ENCODE assay signal across 26 cellular contexts in the genomic region with DNA sequence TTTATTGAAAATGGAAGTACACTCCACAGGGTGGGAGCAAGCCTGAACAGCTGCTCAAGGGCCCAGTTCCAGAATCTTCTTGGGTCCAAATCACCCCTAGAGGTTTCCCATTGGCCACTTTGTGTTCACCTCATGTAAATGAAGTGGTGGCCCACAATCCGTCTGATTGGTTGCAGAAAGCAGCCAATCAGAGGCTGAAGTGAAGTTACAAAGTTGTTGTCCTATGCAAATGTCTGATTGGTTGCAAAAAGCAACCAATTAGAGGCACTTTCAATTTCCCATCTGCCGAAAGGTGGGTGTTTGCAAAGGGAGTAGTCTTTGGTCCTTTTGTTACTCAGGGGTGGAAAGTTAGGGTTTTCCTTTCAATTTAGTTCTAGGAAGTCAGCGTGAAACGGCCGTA. TPM values are rescaled to one million over a fixed set of nuclear protein-coding genes. Genes with fewer than 3 reads are reported as not detected.
"Had no signal": no experiment of that assay in that cellular context is flagged by ENCODE, and none has a peak within 500 bp of the region (broad histone marks: within the 10 kb centered on the region; RNA-seq: fewer than 3 reads in every experiment).

No MANE protein-coding gene starts in this region.

- H3K4me3 Mint-ChIP-seq: activated naive CD4-positive, alpha-beta T cell treated with anti-CD3 and anti-CD28 coated beads, Interleukin-2, amount 10 ng/mL, durations not matched to agents 7 days and 5 days; nephron progenitor cell; stimulated activated memory B cell treated with anti-CD40 and anti-IgM and Interleukin-4, amounts not matched to agents 10 μg/mL and 1 μg/mL and 100 μg/mL, for 72 hours had no signal

- H3K9me3 Mint-ChIP-seq: activated naive CD4-positive, alpha-beta T cell treated with anti-CD3 and anti-CD28 coated beads, Interleukin-2, amount 10 ng/mL, durations not matched to agents 7 days and 5 days; nephron progenitor cell; stimulated activated memory B cell treated with anti-CD40 and anti-IgM and Interleukin-4, amounts not matched to agents 10 μg/mL and 1 μg/mL and 100 μg/mL, for 72 hours had no signal

- H3K4me1 ChIP-seq: foreskin keratinocyte, upper lobe of right lung had no signal

- H3K4me2 ChIP-seq: SK-N-SH, smooth muscle cell had no signal

- H3K27ac ChIP-seq: foreskin keratinocyte, thoracic aorta, upper lobe of right lung, VCaP had no signal

- H3K9me3 ChIP-seq: SK-N-SH, thoracic aorta, upper lobe of right lung had no signal

- H3K4me1 Mint-ChIP-seq: activated naive CD4-positive, alpha-beta T cell treated with anti-CD3 and anti-CD28 coated beads, Interleukin-2, amount 10 ng/mL, durations not matched to agents 7 days and 5 days; stimulated activated memory B cell treated with anti-CD40 and anti-IgM and Interleukin-4, amounts not matched to agents 10 μg/mL and 1 μg/mL and 100 μg/mL, for 72 hours had no signal

- H3K27ac Mint-ChIP-seq: activated naive CD4-positive, alpha-beta T cell treated with anti-CD3 and anti-CD28 coated beads, Interleukin-2, amount 10 ng/mL, durations not matched to agents 7 days and 5 days; nephron progenitor cell; stimulated activated memory B cell treated with anti-CD40 and anti-IgM and Interleukin-4, amounts not matched to agents 10 μg/mL and 1 μg/mL and 100 μg/mL, for 72 hours had no signal

- ATAC-seq: foreskin keratinocyte, left ventricle myocardium superior, sciatic nerve, upper lobe of right lung had no signal

- H3K36me3 ChIP-seq: thoracic aorta, upper lobe of right lung had no signal

- H3K9ac ChIP-seq: SK-N-SH had no signal

- DNase-seq: activated CD4-positive, CD25-positive, alpha-beta regulatory T cell treated with anti-CD3 and anti-CD28 coated beads, Interleukin-2, amount 50 U/mL, for 72 hours; activated effector memory CD4-positive, alpha-beta T cell treated with anti-CD3 and anti-CD28 coated beads, Interleukin-2, amount 50 U/mL, for 16 hours; activated naive CD4-positive, alpha-beta T cell treated with anti-CD3 and anti-CD28 coated beads, Interleukin-2, amount 10 ng/mL, durations not matched to agents 7 days and 5 days; activated T-cell treated with anti-CD3 and anti-CD28 coated beads for 4 hours; amygdala; effector CD4-positive, alpha-beta T cell; foreskin keratinocyte; left ventricle myocardium superior; mammary epithelial cell; midbrain; nephron progenitor cell; nucleus accumbens; SK-N-SH; stimulated activated CD4-positive, alpha-beta T cell treated with anti-CD3 and anti-CD28 coated beads, Interleukin-15, amount 100 ng/mL, for 24 hours; upper lobe of right lung had no signal

- H3K36me3 Mint-ChIP-seq: activated naive CD4-positive, alpha-beta T cell treated with anti-CD3 and anti-CD28 coated beads, Interleukin-2, amount 10 ng/mL, durations not matched to agents 7 days and 5 days; stimulated activated memory B cell treated with anti-CD40 and anti-IgM and Interleukin-4, amounts not matched to agents 10 μg/mL and 1 μg/mL and 100 μg/mL, for 72 hours had no signal

- H3K27me3 ChIP-seq: foreskin keratinocyte had no signal

- H3K4me3 ChIP-seq: smooth muscle cell, thoracic aorta, upper lobe of right lung had no signal

RNA-seq across cellular contexts. Expression of gene TMEM171, which starts 8.8 kb away (rescaled TPM):
- total RNA-seq: activated CD8-positive, alpha-beta memory T cell treated with anti-CD3 and anti-CD28 coated beads for 36 hours; left ventricle myocardium superior; smooth muscle cell; T-helper 2 cell treated with Interferon-gamma antibody and Interleukin-4, amounts not matched to agents 100 ng/mL and 5 ng/mL, for 36 hours; thoracic aorta had no signal

RNA-seq across cellular contexts. Expression of gene TMEM174, which starts 43.9 kb away (rescaled TPM):
- total RNA-seq: activated CD8-positive, alpha-beta memory T cell treated with anti-CD3 and anti-CD28 coated beads for 36 hours; bronchial epithelial cell; cerebellum; epithelial cell of proximal tubule; fibroblast of lung; foreskin keratinocyte; left ventricle myocardium superior; mammary epithelial cell; sciatic nerve; smooth muscle cell; T-helper 2 cell treated with Interferon-gamma antibody and Interleukin-4, amounts not matched to agents 100 ng/mL and 5 ng/mL, for 36 hours; thoracic aorta; upper lobe of right lung had no signal
